7 cellular contexts compared by ENCODE assay signal in the genomic region with DNA sequence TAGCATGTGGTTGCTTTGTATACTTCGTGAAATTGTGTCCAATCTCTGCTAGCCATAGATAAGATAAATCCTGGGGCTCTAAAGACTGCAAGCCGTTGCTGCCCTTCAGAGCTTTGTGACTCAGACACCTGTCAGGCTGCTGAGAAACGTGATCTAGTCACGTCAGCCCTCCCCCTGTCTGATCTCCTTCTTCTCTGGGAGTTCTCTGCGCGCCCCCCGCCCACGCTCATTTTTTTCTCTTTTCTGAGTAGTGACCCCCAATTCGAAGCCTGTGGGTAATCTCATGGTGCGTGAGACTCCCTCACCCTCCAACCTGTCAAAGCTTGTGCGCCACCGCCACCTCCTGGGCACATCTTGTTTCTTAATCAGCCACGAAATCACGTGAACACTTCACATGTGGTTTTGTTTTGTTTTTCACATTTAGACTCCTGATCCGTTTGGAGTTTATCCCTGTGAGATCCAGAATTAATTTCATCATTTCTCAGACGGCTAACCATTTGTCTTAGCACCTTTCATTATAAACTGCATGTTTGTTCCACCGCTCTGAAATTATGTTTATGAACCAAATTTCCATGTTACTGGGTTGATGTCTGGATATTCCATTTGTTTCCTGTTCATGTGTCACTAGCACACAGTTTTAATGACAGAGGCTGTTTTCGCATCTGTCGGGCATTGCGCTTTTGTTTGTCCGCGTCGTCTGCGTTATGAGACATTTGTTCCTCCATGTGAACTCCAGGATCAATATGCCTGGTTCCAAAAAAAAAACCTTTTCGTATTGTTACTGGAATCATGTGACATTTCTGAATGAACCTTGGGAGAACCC. TPM values are rescaled to one million over a fixed set of nuclear protein-coding genes. Genes with fewer than 3 reads are reported as not detected.
DNase-seq lines count a peak whose midpoint lies in the region; ATAC-seq, FAIRE-seq and TF ChIP-seq lines count a peak whose summit lies in the region.

No MANE protein-coding gene starts in this region.

- H3K27me3 ChIP-seq in ascending aorta (no peaks in the 10 kb centered on the region), right cardiac atrium (ENCODE audit: control insufficient read depth, insufficient read depth) (no peaks in the 10 kb centered on the region), psoas muscle (ENCODE audit: insufficient read depth in 3 of 3, low read length in 2 of 3) (no peaks in the 10 kb centered on the region), upper lobe of right lung (no peaks in the 10 kb centered on the region)

- peak overlapping the region; percentile 88 for H3K4me3 Mint-ChIP-seq in T-helper 2 cell treated with Interferon-gamma antibody and Interleukin-4, amounts not matched to agents 5 μg/mL and 100 μg/mL, for 36 hours

- peak overlapping the region; percentile 90 for H3K27ac Mint-ChIP-seq in T-helper 2 cell treated with Interferon-gamma antibody and Interleukin-4, amounts not matched to agents 5 μg/mL and 100 μg/mL, for 36 hours

- H3K36me3 ChIP-seq in ascending aorta: peaks cover 6 to 11% of the 10 kb centered on the region in 2 donors
- H3K36me3 ChIP-seq in psoas muscle (ENCODE audit: insufficient read depth in 1 of 2, low read depth in 1 of 2): peaks cover 0 to 19% of the 10 kb centered on the region in 2 donors
- H3K36me3 ChIP-seq in upper lobe of right lung: peaks cover 6% of the 10 kb centered on the region

- H3K4me3 ChIP-seq in NB4 (ENCODE audit: low read depth, low read length): peak overlapping the region; percentile 77
- peak overlapping the region; percentile 75 to 83 for H3K4me3 ChIP-seq in ascending aorta
- peak overlapping the region; percentile 83 for H3K4me3 ChIP-seq in right cardiac atrium (ENCODE audit: low read length)
- H3K4me3 ChIP-seq in psoas muscle: peak overlapping the region; percentile 81
- H3K4me3 ChIP-seq in upper lobe of right lung: peak overlapping the region; percentile 72

- peaks cover 13% of the 10 kb centered on the region for H3K4me1 Mint-ChIP-seq in T-helper 2 cell treated with Interferon-gamma antibody and Interleukin-4, amounts not matched to agents 5 μg/mL and 100 μg/mL, for 36 hours (ENCODE audit: low read depth)

- H3K27ac ChIP-seq in ascending aorta: peak overlapping the region; percentile 91 to 96
- peak overlapping the region; percentile 84 for H3K27ac ChIP-seq in right cardiac atrium (ENCODE audit: low read length)
- H3K27ac ChIP-seq in psoas muscle: peak overlapping the region; percentile 96
- H3K27ac ChIP-seq in upper lobe of right lung: peak overlapping the region; percentile 93

- H3K9me3 ChIP-seq in ascending aorta: no peaks in the 10 kb centered on the region
- H3K9me3 ChIP-seq in right cardiac atrium (ENCODE audit: control insufficient read depth, low read length): no peaks in the 10 kb centered on the region
- no peaks in the 10 kb centered on the region for H3K9me3 ChIP-seq in psoas muscle
- no peaks in the 10 kb centered on the region for H3K9me3 ChIP-seq in upper lobe of right lung

- TF ChIP-seq CTCF in NB4 (IDR thresholded peaks at IDR 0.05; ENCODE audit: low read depth, low read length) (peak; percentile 74), ascending aorta (IDR thresholded peaks at IDR 0.05) (peak; percentile 45 to 70 (median 70)), psoas muscle (IDR thresholded peaks at IDR 0.05) (peak; percentile 63), upper lobe of right lung (IDR thresholded peaks at IDR 0.05) (peak; percentile 68)

- TF ChIP-seq POLR2A in GM12892 (IDR thresholded peaks at IDR 0.05; ENCODE audit: low read depth, low read length) (no peak), NB4 (IDR thresholded peaks at IDR 0.05; ENCODE audit: extremely low read depth, insufficient read length) (no peak)

- peaks cover under 1% of the 10 kb centered on the region for H3K36me3 Mint-ChIP-seq in T-helper 2 cell treated with Interferon-gamma antibody and Interleukin-4, amounts not matched to agents 5 μg/mL and 100 μg/mL, for 36 hours (ENCODE audit: low read depth)

- peak; percentile 95 for FAIRE-seq in GM12892 (lab: Jason Lieb, UNC)

- ATAC-seq in right cardiac atrium (peak; percentile 86), psoas muscle (peak; percentile 78 to 88 (median 80)), upper lobe of right lung (peak; percentile 81)

- H3K4me1 ChIP-seq in ascending aorta (peaks cover 7 to 21% of the 10 kb centered on the region in 2 donors), right cardiac atrium (ENCODE audit: control insufficient read depth, insufficient read depth, low read length) (no peaks in the 10 kb centered on the region), psoas muscle (peaks cover 32% of the 10 kb centered on the region), upper lobe of right lung (peaks cover 23% of the 10 kb centered on the region)

- no peaks in the 10 kb centered on the region for H3K9me3 Mint-ChIP-seq in T-helper 2 cell treated with Interferon-gamma antibody and Interleukin-4, amounts not matched to agents 5 μg/mL and 100 μg/mL, for 36 hours

- H3K27me3 Mint-ChIP-seq in T-helper 2 cell treated with Interferon-gamma antibody and Interleukin-4, amounts not matched to agents 5 μg/mL and 100 μg/mL, for 36 hours (ENCODE audit: low read depth): peaks cover 3% of the 10 kb centered on the region

- DNase-seq in GM12892 (ENCODE audit: insufficient read length): no peak
- peak; percentile 89 for DNase-seq in NB4 (ENCODE audit: low read depth)
- peak; percentile 67 for DNase-seq in T-helper 2 cell treated with Interferon-gamma antibody and Interleukin-4, amounts not matched to agents 5 μg/mL and 100 μg/mL, for 36 hours (ENCODE audit: low spot score)
- peak in 1 of 2 donors; percentile 88 for DNase-seq in ascending aorta (ENCODE audit: low spot score in 2 of 2)
- peak; percentile 76 to 91 (median 88) for DNase-seq in right cardiac atrium
- DNase-seq in psoas muscle: peak; percentile 78 to 89
- DNase-seq in upper lobe of right lung: peak; percentile 88

- 2% methylated on average over 25 of the region's 25 CpGs for WGBS in right cardiac atrium
- WGBS in psoas muscle, 3 donors: 1% methylated on average over 25 of the region's 25 CpGs

- intact Hi-C loops in ascending aorta (cut with DNase I): loop anchor here (1.0 to 10.0 kb wide), 6 partner anchors 24 to 510 kb away; a partner anchor contains a TSS
- intact Hi-C loops in right cardiac atrium (cut with DNase I): loop anchor here in 3 of 4 donors (10.0 kb wide), 2 partner anchors 272 to 472 kb away; no protein-coding TSS in a partner anchor
- intact Hi-C loops in psoas muscle (cut with DNase I): loop anchor here (5.0 to 10.0 kb wide), 4 partner anchors 44 to 404 kb away; a partner anchor contains a TSS
- intact Hi-C loops in upper lobe of right lung (cut with DNase I): loop anchor here (10.0 kb wide), 1 partner anchor 272 kb away; no protein-coding TSS in a partner anchor

RNA-seq across cellular contexts. Expression of a gene that starts 1.0 kb away (rescaled TPM):
- 3.6 TPM for polyA plus RNA-seq in GM12892 (2012; ENCODE audit: missing spikeins)
- total RNA-seq in ascending aorta (1.5 TPM), right cardiac atrium (1 to 10 TPM; 6.6 to 9.0 (median 8.0) TPM), psoas muscle (10 to 100 TPM; 10.2 to 15.3 (median 12.4) TPM), upper lobe of right lung (10.3 TPM)
- polyA plus RNA-seq in right cardiac atrium (1.6 TPM), psoas muscle (1 to 10 TPM; 2.2 to 9.0 (median 4.6) TPM)

RNA-seq across cellular contexts. Expression of a gene that starts 16.2 kb away (rescaled TPM):
- not detected for polyA plus RNA-seq in GM12892 (2012; ENCODE audit: missing spikeins)
- total RNA-seq in ascending aorta: not detected
- under 1 TPM in 2 of 4 donors, not detected in 2; 0.12 to 0.69 TPM for total RNA-seq in right cardiac atrium
- polyA plus RNA-seq in right cardiac atrium: 0.05 TPM
- total RNA-seq in psoas muscle: not detected
- under 1 TPM in 1 of 3 donors, not detected in 2; 0.03 TPM for polyA plus RNA-seq in psoas muscle
- 136 TPM for total RNA-seq in upper lobe of right lung

RNA-seq across cellular contexts. Expression of a gene that starts 45.0 kb away (rescaled TPM):
- polyA plus RNA-seq in GM12892 (2012; ENCODE audit: missing spikeins): 0.40 TPM
- total RNA-seq in ascending aorta: not detected
- total RNA-seq in right cardiac atrium: under 1 TPM; 0.09 to 0.14 (median 0.13) TPM
- polyA plus RNA-seq in right cardiac atrium: 0.05 TPM
- 10 to 100 TPM; 36.7 to 62.8 (median 51.1) TPM for total RNA-seq in psoas muscle
- polyA plus RNA-seq in psoas muscle: 10 to 100 TPM; 18.0 to 32.9 (median 19.9) TPM
- total RNA-seq in upper lobe of right lung: 0.43 TPM

Comparison
In these comparisons a context has a peak if more than half of its experiments do, and no peak if none do; other contexts are left out.
1. RNA of a gene that starts 16.2 kb away (total RNA-seq): 136 TPM in upper lobe of right lung (single experiment); 0.12 to 0.69 TPM in right cardiac atrium, not detected in psoas muscle and not detected in ascending aorta (single experiment); every median in the first group is over 10 times any median in the second.
2. RNA of a gene that starts 45.0 kb away (total RNA-seq): 36.7 to 62.8 TPM in psoas muscle; 0.43 TPM in upper lobe of right lung (single experiment), 0.09 to 0.14 TPM in right cardiac atrium and not detected in ascending aorta (single experiment); every median in the first group is over 10 times any median in the second.
3. Peak in every context shown above with its lines, with median percentiles within 50 percentile points of each other: H3K4me3 ChIP-seq, CTCF ChIP-seq, H3K27ac ChIP-seq and ATAC-seq.